Comparison of ENCODE assay signal across 37 cellular contexts in the genomic region with DNA sequence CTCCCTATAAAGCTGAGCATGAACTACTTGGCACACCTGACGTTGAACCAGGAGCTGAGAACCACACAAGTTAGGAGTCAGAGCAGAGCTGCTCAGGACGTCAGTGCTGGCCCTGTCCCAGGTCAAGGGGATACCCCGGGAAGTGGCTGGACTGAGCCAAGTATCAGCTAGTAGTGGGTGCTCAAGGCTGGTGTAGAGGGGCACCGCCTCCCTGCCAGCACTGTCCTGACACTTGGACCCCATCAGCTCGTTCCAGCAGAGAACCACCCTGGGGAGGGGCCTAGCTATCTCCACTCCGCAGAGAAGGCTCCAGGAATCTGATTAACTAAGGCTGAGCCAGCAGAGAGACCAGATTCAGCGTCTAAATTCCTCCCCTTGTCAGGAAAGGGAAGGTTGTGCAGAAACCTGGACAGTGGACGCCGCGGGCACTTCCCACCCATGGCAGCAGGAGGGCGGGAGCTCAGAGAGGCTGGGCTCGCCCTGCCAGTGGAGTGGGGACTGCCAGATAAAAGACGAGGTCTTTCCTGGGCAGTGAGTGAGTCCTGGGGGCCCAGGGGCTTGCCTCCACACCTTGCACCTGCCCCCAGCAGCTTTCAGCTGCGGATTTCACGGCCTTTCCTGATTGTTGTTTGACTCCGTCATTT. TPM values are rescaled to one million over a fixed set of nuclear protein-coding genes. Genes with fewer than 3 reads are reported as not detected.
A peak's percentile ranks its signal among the peaks of the same experiment; 100 is the strongest.
DNase-seq lines count a peak whose midpoint lies in the region; ATAC-seq and TF ChIP-seq lines count a peak whose summit lies in the region.
"Had no signal": no experiment of that assay in that cellular context is flagged by ENCODE, and none has a peak within 500 bp of the region (broad histone marks: within the 10 kb centered on the region; RNA-seq: fewer than 3 reads in every experiment).

No MANE protein-coding gene starts in this region.

- H3K4me3 Mint-ChIP-seq in stimulated activated naive CD8-positive, alpha-beta T cell treated with anti-CD3 and anti-CD28 coated beads, Interleukin-15, amount 100 ng/mL, for 72 hours = no peak overlapping the region
- H3K4me3 Mint-ChIP-seq: activated CD4-positive, alpha-beta memory T cell treated with anti-CD3 and anti-CD28 coated beads, Interleukin-2, amount 10 ng/mL, durations not matched to agents 7 days and 5 days; activated naive CD8-positive, alpha-beta T cell treated with anti-CD3 and anti-CD28 coated beads for 36 hours; CD8-positive, alpha-beta T cell; HFFc6; natural killer cell treated with Interleukin-12 subunit alpha and Interleukin-12 subunit beta and Interleukin-15 and Interleukin-18, amount 100 ng/mL, for 72 hours; stimulated activated memory B cell treated with anti-CD40 and anti-IgM and Interleukin-4, amounts not matched to agents 10 μg/mL and 1 μg/mL and 100 μg/mL, for 72 hours had no signal

- peak overlapping the region; percentile 53 to 66 for H3K27ac Mint-ChIP-seq in stimulated activated naive CD8-positive, alpha-beta T cell treated with anti-CD3 and anti-CD28 coated beads, Interleukin-15, amount 100 ng/mL, for 72 hours
- H3K27ac Mint-ChIP-seq: activated CD4-positive, alpha-beta memory T cell treated with anti-CD3 and anti-CD28 coated beads, Interleukin-2, amount 10 ng/mL, durations not matched to agents 7 days and 5 days; activated naive CD8-positive, alpha-beta T cell treated with anti-CD3 and anti-CD28 coated beads for 36 hours; HFFc6; stimulated activated memory B cell treated with anti-CD40 and anti-IgM and Interleukin-4, amounts not matched to agents 10 μg/mL and 1 μg/mL and 100 μg/mL, for 72 hours had no signal

- H4K20me1 ChIP-seq in osteoblast (ENCODE audit: insufficient read depth, low read length) = peaks cover 59% of the 10 kb centered on the region

- H3K27me3 ChIP-seq in heart right ventricle = no peaks in the 10 kb centered on the region
- H3K27me3 ChIP-seq in osteoblast (ENCODE audit: insufficient read depth, low read length) = no peaks in the 10 kb centered on the region
- H3K27me3 ChIP-seq: ascending aorta, ovary, vagina had no signal

- 48 to 58% methylated on average over 16 of the region's 16 CpGs for WGBS in heart right ventricle, 2 donors

- intact Hi-C loops in heart right ventricle (cut with DNase I) = no loop called here

- peaks cover 0 to 8% of the 10 kb centered on the region in 2 donors for H3K9me3 Mint-ChIP-seq in stimulated activated naive CD8-positive, alpha-beta T cell treated with anti-CD3 and anti-CD28 coated beads, Interleukin-15, amount 100 ng/mL, for 72 hours
- H3K9me3 Mint-ChIP-seq: activated CD4-positive, alpha-beta memory T cell treated with anti-CD3 and anti-CD28 coated beads, Interleukin-2, amount 10 ng/mL, durations not matched to agents 7 days and 5 days; CD8-positive, alpha-beta T cell; HFFc6; natural killer cell treated with Interleukin-12 subunit alpha and Interleukin-12 subunit beta and Interleukin-15 and Interleukin-18, amount 100 ng/mL, for 72 hours; stimulated activated memory B cell treated with anti-CD40 and anti-IgM and Interleukin-4, amounts not matched to agents 10 μg/mL and 1 μg/mL and 100 μg/mL, for 72 hours had no signal

- no peak for TF ChIP-seq CTCF in heart right ventricle (IDR thresholded peaks at IDR 0.05)
- no peak for TF ChIP-seq CTCF in osteoblast (IDR thresholded peaks at IDR 0.05; ENCODE audit: extremely low read depth, low read depth, low read length)

- DNase-seq in stimulated activated naive CD8-positive, alpha-beta T cell treated with anti-CD3 and anti-CD28 coated beads, Interleukin-15, amount 100 ng/mL, for 72 hours = no peak
- no peak for DNase-seq in stimulated activated naive CD8-positive, alpha-beta T cell treated with anti-CD3 and anti-CD28 coated beads, Interleukin-15, Interleukin-2, amounts not matched to agents 100 U/mL and 50 U/mL, for 24 hours
- DNase-seq in heart right ventricle (no peak), osteoblast (ENCODE audit: insufficient read length, low spot score, missing footprints) (peak; percentile 29), NOMO-1 treated with DMSO at 0.1 percent for 48 hours (lab: John Stamatoyannopoulos, UW; ENCODE audit: unreplicated experiment) (no peak), SW480 (ENCODE audit: low spot score) (no peak)
- DNase-seq in activated CD4-positive, alpha-beta T cell treated with anti-CD3 and anti-CD28 coated beads for 4 hours = no peak
- DNase-seq: activated CD4-positive, alpha-beta memory T cell treated with anti-CD3 and anti-CD28 coated beads, Interleukin-2, amount 10 ng/mL, durations not matched to agents 7 days and 5 days; activated effector memory CD4-positive, alpha-beta T cell treated with Interleukin-2 at 50 U/mL for 16 hours; activated naive CD8-positive, alpha-beta T cell treated with anti-CD3 and anti-CD28 coated beads for 36 hours; AML-193; CD8-positive, alpha-beta T cell; DMS 273 treated with DMSO at 0.1 percent for 48 hours; GOT3; HFFc6; islet precursor cell; mucosa of descending colon; NCI-H1694; NCI-H524; ovary; PC-3; SHP77; stimulated activated CD4-positive, alpha-beta T cell treated with anti-CD3 and anti-CD28 coated beads, Interleukin-12 subunit alpha, Interleukin-12 subunit beta, amount 100 ng/mL, for 4 hours; stimulated activated CD4-positive, alpha-beta T cell treated with anti-CD3 and anti-CD28 coated beads, Interleukin-4, amount 100 ng/mL, for 24 hours had no signal

- H3K9me3 ChIP-seq in heart right ventricle = no peaks in the 10 kb centered on the region
- H3K9me3 ChIP-seq in osteoblast (ENCODE audit: low read depth, low read length) = no peaks in the 10 kb centered on the region
- H3K9me3 ChIP-seq: A549, ascending aorta, mucosa of descending colon, ovary, vagina had no signal

- H3K4me1 ChIP-seq in heart right ventricle = peaks cover 0 to 62% (median 39%) of the 10 kb centered on the region in 9 donors
- H3K4me1 ChIP-seq in osteoblast (ENCODE audit: insufficient read depth, low read length) = no peaks in the 10 kb centered on the region
- H3K4me1 ChIP-seq: A549, ascending aorta had no signal

- H3K27ac ChIP-seq in heart right ventricle (peak overlapping the region in 3 of 10 donors; percentile 1 to 26 (median 2)), osteoblast (ENCODE audit: low read depth, low read length) (no peak overlapping the region)
- H3K27ac ChIP-seq: A549, ascending aorta, HL-60, ovary, vagina had no signal

- H3K4me1 Mint-ChIP-seq in stimulated activated naive CD8-positive, alpha-beta T cell treated with anti-CD3 and anti-CD28 coated beads, Interleukin-15, amount 100 ng/mL, for 72 hours = peaks cover 64% of the 10 kb centered on the region

- peaks cover 0 to 56% (median under 1%) of the 10 kb centered on the region in 9 donors for H3K36me3 ChIP-seq in heart right ventricle
- peaks cover 7% of the 10 kb centered on the region for H3K36me3 ChIP-seq in osteoblast (ENCODE audit: insufficient read depth, low read length)
- H3K36me3 ChIP-seq: ovary had no signal

- H3K4me3 ChIP-seq in heart right ventricle (no peak overlapping the region), osteoblast (ENCODE audit: insufficient read depth, low read length) (no peak overlapping the region)
- H3K4me3 ChIP-seq: A549, ascending aorta, mucosa of descending colon, ovary, vagina had no signal

- ATAC-seq in stimulated activated naive CD8-positive, alpha-beta T cell treated with anti-CD3 and anti-CD28 coated beads, Interleukin-15, amount 100 ng/mL, for 72 hours = no peak
- no peak for ATAC-seq in stimulated activated naive CD8-positive, alpha-beta T cell treated with anti-CD3 and anti-CD28 coated beads, Interleukin-15, Interleukin-2, amounts not matched to agents 100 U/mL and 50 U/mL, for 24 hours
- ATAC-seq in heart right ventricle = peak in 7 of 8 donors; percentile 19 to 49 (median 37)
- no peak for ATAC-seq in HG03457 (IDR thresholded peaks at IDR 0.05; ENCODE audit: unreplicated experiment)
- ATAC-seq: A549; activated CD4-positive, CD25-positive, alpha-beta regulatory T cell treated with anti-CD3 and anti-CD28 coated beads, Interleukin-2, amount 50 U/mL, for 24 hours; CD8-positive, alpha-beta T cell; mucosa of descending colon; natural killer cell treated with Interleukin-12 subunit alpha and Interleukin-12 subunit beta and Interleukin-15 and Interleukin-18, amount 100 ng/mL, for 72 hours; PC-3; sciatic nerve; stimulated activated memory B cell treated with anti-CD40 and anti-IgM and Interleukin-4, amounts not matched to agents 10 μg/mL and 1 μg/mL and 100 μg/mL, for 72 hours had no signal

- H3K79me2 ChIP-seq in osteoblast (ENCODE audit: insufficient read depth, low read length) = peaks cover 88% of the 10 kb centered on the region

- H2AFZ ChIP-seq in osteoblast (ENCODE audit: low read length) = no peak overlapping the region

- H3K4me2 ChIP-seq in osteoblast (ENCODE audit: insufficient read depth, low read length) = no peak overlapping the region
- H3K4me2 ChIP-seq: A549 had no signal

- H3K27me3 Mint-ChIP-seq in stimulated activated naive CD8-positive, alpha-beta T cell treated with anti-CD3 and anti-CD28 coated beads, Interleukin-15, amount 100 ng/mL, for 72 hours = no peaks in the 10 kb centered on the region
- H3K27me3 Mint-ChIP-seq: activated CD4-positive, alpha-beta memory T cell treated with anti-CD3 and anti-CD28 coated beads, Interleukin-2, amount 10 ng/mL, durations not matched to agents 7 days and 5 days; activated naive CD8-positive, alpha-beta T cell treated with anti-CD3 and anti-CD28 coated beads for 36 hours; natural killer cell treated with Interleukin-12 subunit alpha and Interleukin-12 subunit beta and Interleukin-15 and Interleukin-18, amount 100 ng/mL, for 72 hours; stimulated activated memory B cell treated with anti-CD40 and anti-IgM and Interleukin-4, amounts not matched to agents 10 μg/mL and 1 μg/mL and 100 μg/mL, for 72 hours had no signal

RNA-seq across cellular contexts. Expression of gene C16orf90, which starts 21.0 kb away (rescaled TPM):
- total RNA-seq in heart right ventricle = not detected
- polyA plus RNA-seq in heart right ventricle = not detected
- not detected in 2 replicates for total RNA-seq in osteoblast
- total RNA-seq: activated CD4-positive, alpha-beta memory T cell treated with anti-CD3 and anti-CD28 coated beads, Interleukin-2, amount 10 ng/mL, durations not matched to agents 7 days and 5 days; activated naive CD8-positive, alpha-beta T cell treated with anti-CD3 and anti-CD28 coated beads for 36 hours; ascending aorta; CD8-positive, alpha-beta T cell; dermis microvascular lymphatic vessel endothelial cell; fibroblast of lung; HFFc6; lung microvascular endothelial cell; mucosa of descending colon; natural killer cell treated with Interleukin-12 subunit alpha and Interleukin-12 subunit beta and Interleukin-15 and Interleukin-18, amount 100 ng/mL, for 72 hours; ovary; PC-3; sciatic nerve; temporal lobe; vagina had no signal
- polyA plus RNA-seq: A549, fibroblast of lung, ovary had no signal

RNA-seq across cellular contexts. Expression of gene CLUAP1, which starts 26.5 kb away (rescaled TPM):
- 10 to 100 TPM; 12.4 to 28.2 (median 17.4) TPM for total RNA-seq in heart right ventricle
- polyA plus RNA-seq in heart right ventricle = 10 to 100 TPM in 1 of 2 donors, 1 to 10 TPM in 1; 5.0 to 14.3 TPM
- total RNA-seq in osteoblast = 17.0 and 18.6 TPM in 2 replicates

RNA-seq across cellular contexts. Expression of gene NAA60, which starts 30.8 kb away (rescaled TPM):
- total RNA-seq in heart right ventricle = 10 to 100 TPM; 32.1 to 57.5 (median 37.7) TPM
- polyA plus RNA-seq in heart right ventricle = 10 to 100 TPM; 33.5 to 41.6 TPM
- 19.7 and 27.5 TPM in 2 replicates for total RNA-seq in osteoblast

RNA-seq across cellular contexts. Expression of gene ZNF597, which starts 31.0 kb away (rescaled TPM):
- total RNA-seq in heart right ventricle (1 to 10 TPM; 1.1 to 2.4 (median 1.8) TPM), osteoblast (2.9 TPM in 2 replicates)
- under 1 TPM; 0.73 to 0.86 TPM for polyA plus RNA-seq in heart right ventricle
- total RNA-seq: PC-3 had no signal

Comparison
In these comparisons a context has a peak if more than half of its experiments do, and no peak if none do; other contexts are left out.
1. ATAC-seq: peak in heart right ventricle (7 of 8); none in stimulated activated naive CD8-positive, alpha-beta T cell treated with anti-CD3 and anti-CD28 coated beads, Interleukin-15, amount 100 ng/mL, for 72 hours (single experiment), stimulated activated naive CD8-positive, alpha-beta T cell treated with anti-CD3 and anti-CD28 coated beads, Interleukin-15, Interleukin-2, amounts not matched to agents 100 U/mL and 50 U/mL, for 24 hours (single experiment) and HG03457 (single experiment).